In the genomic region with DNA sequence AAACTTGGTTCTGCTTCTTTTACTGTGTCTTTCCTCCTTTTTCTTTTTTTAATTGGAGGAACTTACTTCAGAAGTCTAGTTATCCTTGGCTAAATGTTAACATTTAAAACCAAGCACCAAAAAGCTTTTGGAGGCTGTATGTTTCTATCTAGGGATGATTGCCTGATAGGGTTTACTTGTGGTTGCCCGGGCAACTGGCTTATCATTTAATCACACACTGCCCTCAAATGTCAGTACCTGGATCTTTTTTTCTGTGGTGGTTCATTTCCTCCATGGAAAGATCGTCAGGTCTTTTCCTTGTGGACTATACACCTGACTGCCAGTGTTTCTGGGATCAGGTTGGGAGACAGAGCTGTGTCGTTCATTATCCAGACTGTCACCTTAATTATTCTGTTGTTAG, we compare ENCODE assay signal across 21 cellular contexts.
A peak's percentile ranks its signal among the peaks of the same experiment; 100 is the strongest.
DNase-seq lines count a peak whose midpoint lies in the region; ATAC-seq, FAIRE-seq and TF ChIP-seq lines count a peak whose summit lies in the region.
"Had no signal": no experiment of that assay in that cellular context is flagged by ENCODE, and none has a peak within 500 bp of the region (broad histone marks: within the 10 kb centered on the region; RNA-seq: fewer than 3 reads in every experiment).

No MANE protein-coding gene starts in this region.

- peak; percentile 76 for FAIRE-seq in bronchial epithelial cell (lab: Jason Lieb, UNC)
- no peak for FAIRE-seq in small intestine (lab: Jason Lieb, UNC)
- FAIRE-seq: A204.1, D721Med, G401.6, GM19239 had no signal

- H3K4me3 ChIP-seq in cardiac muscle cell (no peak overlapping the region), bronchial epithelial cell (ENCODE audit: low read depth, low read length) (no peak overlapping the region), small intestine (ENCODE audit: low read depth in 1 of 2, low read length in 2 of 2) (no peak overlapping the region)
- H3K4me3 ChIP-seq: BLaER1 had no signal

- no peaks in the 10 kb centered on the region for H3K9me3 ChIP-seq in cardiac muscle cell (ENCODE audit: low read depth)
- H3K9me3 ChIP-seq in small intestine (ENCODE audit: control insufficient read depth, low read depth), result no peaks in the 10 kb centered on the region
- H3K9me3 ChIP-seq: BLaER1 had no signal

- intact Hi-C loops in left ventricle myocardium superior (cut with micrococcal nuclease), result no loop called here

- H3K27ac ChIP-seq in cardiac muscle cell, result peak overlapping the region; percentile 81
- H3K27ac ChIP-seq in small intestine (ENCODE audit: low read depth in 1 of 2, low read length in 1 of 2), result no peak overlapping the region
- H3K27ac ChIP-seq: 22Rv1, BLaER1, C4-2B had no signal

- H3K36me3 ChIP-seq in cardiac muscle cell, result peaks cover 3% of the 10 kb centered on the region
- H3K36me3 ChIP-seq in bronchial epithelial cell (ENCODE audit: control insufficient read depth, insufficient read depth, low read length), result no peaks in the 10 kb centered on the region
- no peaks in the 10 kb centered on the region for H3K36me3 ChIP-seq in small intestine (ENCODE audit: control insufficient read depth in 2 of 2, insufficient read depth in 2 of 2, low read length in 2 of 2)
- H3K36me3 ChIP-seq: BLaER1 had no signal

- peaks cover 47% of the 10 kb centered on the region for H3K4me1 ChIP-seq in cardiac muscle cell (ENCODE audit: low read depth)
- peaks cover 5 to 17% of the 10 kb centered on the region in 2 donors for H3K4me1 ChIP-seq in small intestine (ENCODE audit: control insufficient read depth in 2 of 2, insufficient read depth in 1 of 2, low read depth in 1 of 2, low read length in 1 of 2)
- H3K4me1 ChIP-seq: BLaER1 had no signal

- TF ChIP-seq CTCF in cardiac muscle cell (IDR thresholded peaks at IDR 0.05; ENCODE audit: low read depth, low read length) (no peak), bronchial epithelial cell (IDR thresholded peaks at IDR 0.05; ENCODE audit: insufficient read depth, low read length, severe bottlenecking) (no peak), omental fat pad (IDR thresholded peaks at IDR 0.05) (no peak)

- 53 to 59% (median 56%) methylated on average over 3 of the region's 3 CpGs for WGBS in small intestine, 3 donors

- no peak for ATAC-seq in left ventricle myocardium superior
- ATAC-seq in omental fat pad (ENCODE audit: low FRiP score), result no peak

- DNase-seq in DMS53 (lab: John Stamatoyannopoulos, UW), result peak; percentile 10
- no peak for DNase-seq in DMS53 treated with DMSO at 0.1 percent for 48 hours (lab: John Stamatoyannopoulos, UW; ENCODE audit: unreplicated experiment)
- DNase-seq in cardiac muscle cell (ENCODE audit: low read depth in 1 of 2, low spot score in 1 of 2), result no peak
- no peak for DNase-seq in left ventricle myocardium superior
- no peak for DNase-seq in bronchial epithelial cell (ENCODE audit: low read depth)
- peak; percentile 17 for DNase-seq in small intestine
- no peak for DNase-seq in omental fat pad (ENCODE audit: low spot score)
- DNase-seq in GM19240 (ENCODE audit: insufficient read length, low spot score), result no peak
- DNase-seq: CD4-positive, CD25-positive, alpha-beta regulatory T cell; CD8-positive, alpha-beta memory T cell; DMS 273 treated with DMSO at 0.1 percent for 48 hours; DND-41; GOT3; HCEC 1CT had no signal

- H3K27me3 ChIP-seq in cardiac muscle cell (no peaks in the 10 kb centered on the region), bronchial epithelial cell (ENCODE audit: control insufficient read depth, insufficient read depth, low read length) (no peaks in the 10 kb centered on the region), small intestine (ENCODE audit: control insufficient read depth in 2 of 2, insufficient read depth in 2 of 2, low read length in 2 of 2) (no peaks in the 10 kb centered on the region)
- H3K27me3 ChIP-seq: BLaER1 had no signal

Comparison
In these comparisons a context has a peak if more than half of its experiments do, and no peak if none do; other contexts are left out.
1. DNase-seq: peak in DMS53 (single experiment) and small intestine (single experiment); none in DMS53 treated with DMSO at 0.1 percent for 48 hours (single experiment), cardiac muscle cell (0 of 2), left ventricle myocardium superior (single experiment), bronchial epithelial cell (single experiment), omental fat pad (single experiment) and GM19240 (single experiment).